ENCODE assay signal across 1 cellular context in the genomic region with DNA sequence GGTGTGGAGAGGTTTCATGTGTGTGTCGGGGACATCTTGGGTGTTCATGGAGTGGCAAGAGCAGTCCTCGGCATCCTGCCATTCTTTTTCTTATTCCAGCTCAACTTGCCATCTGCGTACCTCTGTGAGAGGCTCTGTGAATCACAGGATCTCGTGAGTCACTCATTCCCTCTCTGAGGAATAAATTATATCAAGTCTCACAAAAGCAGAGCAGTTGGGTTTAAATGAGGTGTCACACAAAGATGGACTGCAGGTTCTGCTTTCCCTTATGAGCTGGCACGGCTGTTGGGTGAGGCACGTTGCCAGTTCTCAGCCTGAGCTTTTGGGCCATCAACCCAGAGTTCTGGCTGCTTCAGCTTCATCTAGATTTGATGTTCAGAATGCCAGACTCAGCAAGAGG.
TF ChIP-seq lines count a peak whose summit lies in the region.

No MANE protein-coding gene starts in this region.

TF ChIP-seq in GM23338, 12 proteins besides CTCF, POLR2A, EP300 and RAD21 (continued from another document):
- TF ChIP-seq, protein P1, sequence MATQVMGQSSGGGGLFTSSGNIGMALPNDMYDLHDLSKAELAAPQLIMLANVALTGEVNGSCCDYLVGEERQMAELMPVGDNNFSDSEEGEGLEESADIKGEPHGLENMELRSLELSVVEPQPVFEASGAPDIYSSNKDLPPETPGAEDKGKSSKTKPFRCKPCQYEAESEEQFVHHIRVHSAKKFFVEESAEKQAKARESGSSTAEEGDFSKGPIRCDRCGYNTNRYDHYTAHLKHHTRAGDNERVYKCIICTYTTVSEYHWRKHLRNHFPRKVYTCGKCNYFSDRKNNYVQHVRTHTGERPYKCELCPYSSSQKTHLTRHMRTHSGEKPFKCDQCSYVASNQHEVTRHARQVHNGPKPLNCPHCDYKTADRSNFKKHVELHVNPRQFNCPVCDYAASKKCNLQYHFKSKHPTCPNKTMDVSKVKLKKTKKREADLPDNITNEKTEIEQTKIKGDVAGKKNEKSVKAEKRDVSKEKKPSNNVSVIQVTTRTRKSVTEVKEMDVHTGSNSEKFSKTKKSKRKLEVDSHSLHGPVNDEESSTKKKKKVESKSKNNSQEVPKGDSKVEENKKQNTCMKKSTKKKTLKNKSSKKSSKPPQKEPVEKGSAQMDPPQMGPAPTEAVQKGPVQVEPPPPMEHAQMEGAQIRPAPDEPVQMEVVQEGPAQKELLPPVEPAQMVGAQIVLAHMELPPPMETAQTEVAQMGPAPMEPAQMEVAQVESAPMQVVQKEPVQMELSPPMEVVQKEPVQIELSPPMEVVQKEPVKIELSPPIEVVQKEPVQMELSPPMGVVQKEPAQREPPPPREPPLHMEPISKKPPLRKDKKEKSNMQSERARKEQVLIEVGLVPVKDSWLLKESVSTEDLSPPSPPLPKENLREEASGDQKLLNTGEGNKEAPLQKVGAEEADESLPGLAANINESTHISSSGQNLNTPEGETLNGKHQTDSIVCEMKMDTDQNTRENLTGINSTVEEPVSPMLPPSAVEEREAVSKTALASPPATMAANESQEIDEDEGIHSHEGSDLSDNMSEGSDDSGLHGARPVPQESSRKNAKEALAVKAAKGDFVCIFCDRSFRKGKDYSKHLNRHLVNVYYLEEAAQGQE (IDR thresholded peaks at IDR 0.05; ENCODE audit: unreplicated experiment): no peak
- no peak for TF ChIP-seq ZNF331 (CRISPR knock-in tag; IDR thresholded peaks at IDR 0.05; ENCODE audit: low read depth)
- no peak for TF ChIP-seq EZH2 (IDR thresholded peaks at IDR 0.05; ENCODE audit: low read depth, unreplicated experiment)
- no peak for TF ChIP-seq POLR2AphosphoS5 (IDR thresholded peaks at IDR 0.05; ENCODE audit: low read depth)
- TF ChIP-seq, protein P2, sequence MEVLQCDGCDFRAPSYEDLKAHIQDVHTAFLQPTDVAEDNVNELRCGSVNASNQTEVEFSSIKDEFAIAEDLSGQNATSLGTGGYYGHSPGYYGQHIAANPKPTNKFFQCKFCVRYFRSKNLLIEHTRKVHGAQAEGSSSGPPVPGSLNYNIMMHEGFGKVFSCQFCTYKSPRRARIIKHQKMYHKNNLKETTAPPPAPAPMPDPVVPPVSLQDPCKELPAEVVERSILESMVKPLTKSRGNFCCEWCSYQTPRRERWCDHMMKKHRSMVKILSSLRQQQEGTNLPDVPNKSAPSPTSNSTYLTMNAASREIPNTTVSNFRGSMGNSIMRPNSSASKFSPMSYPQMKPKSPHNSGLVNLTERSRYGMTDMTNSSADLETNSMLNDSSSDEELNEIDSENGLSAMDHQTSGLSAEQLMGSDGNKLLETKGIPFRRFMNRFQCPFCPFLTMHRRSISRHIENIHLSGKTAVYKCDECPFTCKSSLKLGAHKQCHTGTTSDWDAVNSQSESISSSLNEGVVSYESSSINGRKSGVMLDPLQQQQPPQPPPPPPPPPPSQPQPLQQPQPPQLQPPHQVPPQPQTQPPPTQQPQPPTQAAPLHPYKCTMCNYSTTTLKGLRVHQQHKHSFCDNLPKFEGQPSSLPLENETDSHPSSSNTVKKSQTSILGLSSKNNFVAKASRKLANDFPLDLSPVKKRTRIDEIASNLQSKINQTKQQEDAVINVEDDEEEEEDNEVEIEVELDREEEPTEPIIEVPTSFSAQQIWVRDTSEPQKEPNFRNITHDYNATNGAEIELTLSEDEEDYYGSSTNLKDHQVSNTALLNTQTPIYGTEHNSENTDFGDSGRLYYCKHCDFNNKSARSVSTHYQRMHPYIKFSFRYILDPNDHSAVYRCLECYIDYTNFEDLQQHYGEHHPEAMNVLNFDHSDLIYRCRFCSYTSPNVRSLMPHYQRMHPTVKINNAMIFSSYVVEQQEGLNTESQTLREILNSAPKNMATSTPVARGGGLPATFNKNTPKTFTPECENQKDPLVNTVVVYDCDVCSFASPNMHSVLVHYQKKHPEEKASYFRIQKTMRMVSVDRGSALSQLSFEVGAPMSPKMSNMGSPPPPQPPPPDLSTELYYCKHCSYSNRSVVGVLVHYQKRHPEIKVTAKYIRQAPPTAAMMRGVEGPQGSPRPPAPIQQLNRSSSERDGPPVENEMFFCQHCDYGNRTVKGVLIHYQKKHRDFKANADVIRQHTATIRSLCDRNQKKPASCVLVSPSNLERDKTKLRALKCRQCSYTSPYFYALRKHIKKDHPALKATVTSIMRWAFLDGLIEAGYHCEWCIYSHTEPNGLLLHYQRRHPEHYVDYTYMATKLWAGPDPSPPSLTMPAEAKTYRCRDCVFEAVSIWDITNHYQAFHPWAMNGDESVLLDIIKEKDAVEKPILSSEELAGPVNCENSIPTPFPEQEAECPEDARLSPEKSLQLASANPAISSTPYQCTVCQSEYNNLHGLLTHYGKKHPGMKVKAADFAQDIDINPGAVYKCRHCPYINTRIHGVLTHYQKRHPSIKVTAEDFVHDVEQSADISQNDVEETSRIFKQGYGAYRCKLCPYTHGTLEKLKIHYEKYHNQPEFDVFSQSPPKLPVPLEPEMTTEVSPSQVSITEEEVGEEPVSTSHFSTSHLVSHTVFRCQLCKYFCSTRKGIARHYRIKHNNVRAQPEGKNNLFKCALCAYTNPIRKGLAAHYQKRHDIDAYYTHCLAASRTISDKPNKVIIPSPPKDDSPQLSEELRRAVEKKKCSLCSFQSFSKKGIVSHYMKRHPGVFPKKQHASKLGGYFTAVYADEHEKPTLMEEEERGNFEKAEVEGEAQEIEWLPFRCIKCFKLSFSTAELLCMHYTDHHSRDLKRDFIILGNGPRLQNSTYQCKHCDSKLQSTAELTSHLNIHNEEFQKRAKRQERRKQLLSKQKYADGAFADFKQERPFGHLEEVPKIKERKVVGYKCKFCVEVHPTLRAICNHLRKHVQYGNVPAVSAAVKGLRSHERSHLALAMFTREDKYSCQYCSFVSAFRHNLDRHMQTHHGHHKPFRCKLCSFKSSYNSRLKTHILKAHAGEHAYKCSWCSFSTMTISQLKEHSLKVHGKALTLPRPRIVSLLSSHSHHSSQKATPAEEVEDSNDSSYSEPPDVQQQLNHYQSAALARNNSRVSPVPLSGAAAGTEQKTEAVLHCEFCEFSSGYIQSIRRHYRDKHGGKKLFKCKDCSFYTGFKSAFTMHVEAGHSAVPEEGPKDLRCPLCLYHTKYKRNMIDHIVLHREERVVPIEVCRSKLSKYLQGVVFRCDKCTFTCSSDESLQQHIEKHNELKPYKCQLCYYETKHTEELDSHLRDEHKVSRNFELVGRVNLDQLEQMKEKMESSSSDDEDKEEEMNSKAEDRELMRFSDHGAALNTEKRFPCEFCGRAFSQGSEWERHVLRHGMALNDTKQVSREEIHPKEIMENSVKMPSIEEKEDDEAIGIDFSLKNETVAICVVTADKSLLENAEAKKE (CRISPR knock-in tag; IDR thresholded peaks at IDR 0.05): no peak
- TF ChIP-seq ZNF114 (CRISPR knock-in tag; IDR thresholded peaks at IDR 0.05): no peak
